Comparison of ENCODE assay signal across 22 cellular contexts in genomic region chr5:9351535-9351934, GRCh38.
A peak's percentile ranks its signal among the peaks of the same experiment; 100 is the strongest.
DNase-seq lines count a peak whose midpoint lies in the region; ATAC-seq, FAIRE-seq and TF ChIP-seq lines count a peak whose summit lies in the region.
"Had no signal": no experiment of that assay in that cellular context is flagged by ENCODE, and none has a peak within 500 bp of the region (broad histone marks: within the 10 kb centered on the region; RNA-seq: fewer than 3 reads in every experiment).

No MANE protein-coding gene starts in this region.

- ATAC-seq in Right ventricle myocardium inferior, result peak; percentile 51
- ATAC-seq in right cardiac atrium, result no peak
- ATAC-seq in gastrocnemius medialis, result peak; percentile 39 to 64

- H3K27ac ChIP-seq in right cardiac atrium (ENCODE audit: low read length) (no peak overlapping the region), gastrocnemius medialis (no peak overlapping the region), small intestine (ENCODE audit: low read depth in 1 of 2, low read length in 1 of 2) (no peak overlapping the region)
- H3K27ac ChIP-seq: HL-60, PC-9, RWPE1, SJCRH30 had no signal

- no peak overlapping the region for H3K9ac ChIP-seq in adipocyte (ENCODE audit: low read length)

- DNase-seq in Right ventricle myocardium inferior (ENCODE audit: missing footprints) (no peak), right cardiac atrium (no peak), adipocyte (ENCODE audit: low read depth) (peak; percentile 76), fibroblast of the aortic adventitia (ENCODE audit: low read depth) (peak; percentile 73), gastrocnemius medialis (no peak), small intestine (no peak), SIG-M5 treated with dmso at 0.1 percent for 504 hours (lab: John Stamatoyannopoulos, UW; ENCODE audit: unreplicated experiment) (no peak), GOT3 (lab: John Stamatoyannopoulos, UW) (no peak)
- DNase-seq: 8988T, KG1, NCI-H1092 treated with DMSO at 0.1 percent for 48 hours, NCI-H146, NCI-H2029 treated with DMSO at 0.1 percent for 48 hours, NCI-H226, NCI-H510A treated with DMSO at 0.1 percent for 48 hours, NCI-H748 treated with DMSO at 0.1 percent for 48 hours, PC-9, SJCRH30 had no signal

- no peak for TF ChIP-seq POLR2A in gastrocnemius medialis (IDR thresholded peaks at IDR 0.05)

- H3K27me3 ChIP-seq in right cardiac atrium (ENCODE audit: control insufficient read depth, insufficient read depth), result no peaks in the 10 kb centered on the region
- no peaks in the 10 kb centered on the region for H3K27me3 ChIP-seq in adipocyte (replicated peaks; ENCODE audit: control insufficient read depth, insufficient read depth, low read length)
- H3K27me3 ChIP-seq in gastrocnemius medialis, result no peaks in the 10 kb centered on the region
- H3K27me3 ChIP-seq in small intestine (ENCODE audit: control insufficient read depth in 2 of 2, insufficient read depth in 2 of 2, low read length in 2 of 2), result no peaks in the 10 kb centered on the region
- H3K27me3 ChIP-seq: SJCRH30 had no signal

- WGBS in right cardiac atrium, result 68% methylated on average over 2 of the region's 2 CpGs
- 70 to 86% (median 81%) methylated on average over 2 of the region's 2 CpGs for WGBS in small intestine, 3 donors

- in situ Hi-C loops in gastrocnemius medialis (cut with MboI; ENCODE audit: low sequenced_read_pairs in 4 of 4), result loop anchor here in 1 of 4 donors (25.0 kb wide), 1 partner anchor 186 kb away; the partner anchor contains the start of gene SEMA5A

- FAIRE-seq in small intestine (lab: Jason Lieb, UNC), result no peak
- FAIRE-seq: G401.6 had no signal

- H3K4me1 ChIP-seq in right cardiac atrium (ENCODE audit: control insufficient read depth, insufficient read depth, low read length), result no peaks in the 10 kb centered on the region
- H3K4me1 ChIP-seq in adipocyte (ENCODE audit: control insufficient read depth, insufficient read depth, low read length), result peaks cover 47% of the 10 kb centered on the region
- no peaks in the 10 kb centered on the region for H3K4me1 ChIP-seq in gastrocnemius medialis
- H3K4me1 ChIP-seq in small intestine (ENCODE audit: control insufficient read depth in 2 of 2, insufficient read depth in 1 of 2, low read depth in 1 of 2, low read length in 1 of 2), result peaks cover 0 to 3% of the 10 kb centered on the region in 2 donors
- H3K4me1 ChIP-seq: HAP-1, SJCRH30 had no signal

- H3K4me3 ChIP-seq in right cardiac atrium (ENCODE audit: low read length), result no peak overlapping the region
- peak overlapping the region; percentile 12 for H3K4me3 ChIP-seq in adipocyte (ENCODE audit: low read length)
- no peak overlapping the region for H3K4me3 ChIP-seq in fibroblast of the aortic adventitia (ENCODE audit: low read depth, low read length)
- no peak overlapping the region for H3K4me3 ChIP-seq in gastrocnemius medialis
- no peak overlapping the region for H3K4me3 ChIP-seq in small intestine (ENCODE audit: low read depth in 1 of 2, low read length in 2 of 2)
- H3K4me3 ChIP-seq: HAP-1, PC-9, SJCRH30 had no signal

- TF ChIP-seq CTCF in fibroblast of the aortic adventitia (IDR thresholded peaks at IDR 0.05; ENCODE audit: insufficient read depth, low read length) (no peak), gastrocnemius medialis (IDR thresholded peaks at IDR 0.05 in 4 of 5, conservative IDR thresholded peaks at IDR 0.05 in 1 of 5) (no peak)

- intact Hi-C loops in Right ventricle myocardium inferior (cut with DNase I), result no loop called here
- intact Hi-C loops in right cardiac atrium (cut with DNase I), result loop anchor here in 1 of 4 donors (10.0 kb wide), 1 partner anchor 183 kb away; no protein-coding TSS in a partner anchor
- intact Hi-C loops in gastrocnemius medialis (cut with DNase I; ENCODE audit: low total_unique reads), result no loop called here

- H3K36me3 ChIP-seq in adipocyte (ENCODE audit: control insufficient read depth, insufficient read depth, low read length, severe bottlenecking), result no peaks in the 10 kb centered on the region
- no peaks in the 10 kb centered on the region for H3K36me3 ChIP-seq in gastrocnemius medialis
- no peaks in the 10 kb centered on the region for H3K36me3 ChIP-seq in small intestine (ENCODE audit: control insufficient read depth in 2 of 2, insufficient read depth in 2 of 2, low read length in 2 of 2)
- H3K36me3 ChIP-seq: HAP-1, SJCRH30 had no signal

- H3K9me3 ChIP-seq in right cardiac atrium (ENCODE audit: control insufficient read depth, low read length) (peaks cover 8% of the 10 kb centered on the region), adipocyte (ENCODE audit: control insufficient read depth, low read length) (no peaks in the 10 kb centered on the region), gastrocnemius medialis (no peaks in the 10 kb centered on the region), small intestine (ENCODE audit: control insufficient read depth, low read depth) (no peaks in the 10 kb centered on the region)
- H3K9me3 ChIP-seq: HAP-1, SJCRH30 had no signal

Comparison
In these comparisons a context has a peak if more than half of its experiments do, and no peak if none do; other contexts are left out.
1. ATAC-seq: peak in Right ventricle myocardium inferior (single experiment) and gastrocnemius medialis (2 of 2); none in right cardiac atrium (0 of 2).
2. DNase-seq: peak in adipocyte (single experiment) and fibroblast of the aortic adventitia (single experiment); none in Right ventricle myocardium inferior (single experiment), right cardiac atrium (0 of 3), gastrocnemius medialis (0 of 2), small intestine (single experiment), SIG-M5 treated with dmso at 0.1 percent for 504 hours (single experiment) and GOT3 (single experiment).